1 cellular context compared by ENCODE assay signal in genomic region chr10:70404036-70404905, GRCh38.
TF ChIP-seq lines count a peak whose summit lies in the region.

Gene EIF4EBP2, plus strand, starts transcription at chr10:70404145. Its CDS starts 257 bp downstream, at chr10:70404402.

TF ChIP-seq in GM12878, 131 proteins besides CTCF, POLR2A, EP300 and RAD21 (continued from another document):
- TF ChIP-seq, protein P1, sequence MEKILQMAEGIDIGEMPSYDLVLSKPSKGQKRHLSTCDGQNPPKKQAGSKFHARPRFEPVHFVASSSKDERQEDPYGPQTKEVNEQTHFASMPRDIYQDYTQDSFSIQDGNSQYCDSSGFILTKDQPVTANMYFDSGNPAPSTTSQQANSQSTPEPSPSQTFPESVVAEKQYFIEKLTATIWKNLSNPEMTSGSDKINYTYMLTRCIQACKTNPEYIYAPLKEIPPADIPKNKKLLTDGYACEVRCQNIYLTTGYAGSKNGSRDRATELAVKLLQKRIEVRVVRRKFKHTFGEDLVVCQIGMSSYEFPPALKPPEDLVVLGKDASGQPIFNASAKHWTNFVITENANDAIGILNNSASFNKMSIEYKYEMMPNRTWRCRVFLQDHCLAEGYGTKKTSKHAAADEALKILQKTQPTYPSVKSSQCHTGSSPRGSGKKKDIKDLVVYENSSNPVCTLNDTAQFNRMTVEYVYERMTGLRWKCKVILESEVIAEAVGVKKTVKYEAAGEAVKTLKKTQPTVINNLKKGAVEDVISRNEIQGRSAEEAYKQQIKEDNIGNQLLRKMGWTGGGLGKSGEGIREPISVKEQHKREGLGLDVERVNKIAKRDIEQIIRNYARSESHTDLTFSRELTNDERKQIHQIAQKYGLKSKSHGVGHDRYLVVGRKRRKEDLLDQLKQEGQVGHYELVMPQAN (conservative IDR thresholded peaks at IDR 0.05): peak; percentile 79
- peak; percentile 76 for TF ChIP-seq IKZF1 (conservative IDR thresholded peaks at IDR 0.05)
- TF ChIP-seq SP1 (IDR thresholded peaks at IDR 0.05; ENCODE audit: low read depth, low read length): peak; percentile 43
- TF ChIP-seq TAF1 (IDR thresholded peaks at IDR 0.05; ENCODE audit: borderline replicate concordance, low read depth, low read length): peak; percentile 96
- no peak for TF ChIP-seq CBX5 (IDR thresholded peaks at IDR 0.05; ENCODE audit: low read depth)
- peak; percentile 42 for TF ChIP-seq HDAC6 (IDR thresholded peaks at IDR 0.05; ENCODE audit: unreplicated experiment)
- TF ChIP-seq GABPA (IDR thresholded peaks at IDR 0.05; ENCODE audit: low read depth): peak; percentile 78
- peak; percentile 91 for TF ChIP-seq SMAD5 (IDR thresholded peaks at IDR 0.05; ENCODE audit: low read depth)
- TF ChIP-seq, protein P2, sequence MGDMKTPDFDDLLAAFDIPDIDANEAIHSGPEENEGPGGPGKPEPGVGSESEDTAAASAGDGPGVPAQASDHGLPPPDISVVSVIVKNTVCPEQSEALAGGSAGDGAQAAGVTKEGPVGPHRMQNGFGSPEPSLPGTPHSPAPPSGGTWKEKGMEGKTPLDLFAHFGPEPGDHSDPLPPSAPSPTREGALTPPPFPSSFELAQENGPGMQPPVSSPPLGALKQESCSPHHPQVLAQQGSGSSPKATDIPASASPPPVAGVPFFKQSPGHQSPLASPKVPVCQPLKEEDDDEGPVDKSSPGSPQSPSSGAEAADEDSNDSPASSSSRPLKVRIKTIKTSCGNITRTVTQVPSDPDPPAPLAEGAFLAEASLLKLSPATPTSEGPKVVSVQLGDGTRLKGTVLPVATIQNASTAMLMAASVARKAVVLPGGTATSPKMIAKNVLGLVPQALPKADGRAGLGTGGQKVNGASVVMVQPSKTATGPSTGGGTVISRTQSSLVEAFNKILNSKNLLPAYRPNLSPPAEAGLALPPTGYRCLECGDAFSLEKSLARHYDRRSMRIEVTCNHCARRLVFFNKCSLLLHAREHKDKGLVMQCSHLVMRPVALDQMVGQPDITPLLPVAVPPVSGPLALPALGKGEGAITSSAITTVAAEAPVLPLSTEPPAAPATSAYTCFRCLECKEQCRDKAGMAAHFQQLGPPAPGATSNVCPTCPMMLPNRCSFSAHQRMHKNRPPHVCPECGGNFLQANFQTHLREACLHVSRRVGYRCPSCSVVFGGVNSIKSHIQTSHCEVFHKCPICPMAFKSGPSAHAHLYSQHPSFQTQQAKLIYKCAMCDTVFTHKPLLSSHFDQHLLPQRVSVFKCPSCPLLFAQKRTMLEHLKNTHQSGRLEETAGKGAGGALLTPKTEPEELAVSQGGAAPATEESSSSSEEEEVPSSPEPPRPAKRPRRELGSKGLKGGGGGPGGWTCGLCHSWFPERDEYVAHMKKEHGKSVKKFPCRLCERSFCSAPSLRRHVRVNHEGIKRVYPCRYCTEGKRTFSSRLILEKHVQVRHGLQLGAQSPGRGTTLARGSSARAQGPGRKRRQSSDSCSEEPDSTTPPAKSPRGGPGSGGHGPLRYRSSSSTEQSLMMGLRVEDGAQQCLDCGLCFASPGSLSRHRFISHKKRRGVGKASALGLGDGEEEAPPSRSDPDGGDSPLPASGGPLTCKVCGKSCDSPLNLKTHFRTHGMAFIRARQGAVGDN (IDR thresholded peaks at IDR 0.05): peak; percentile 83
- peak; percentile 55; the same call in 1 of the 2 replicates for TF ChIP-seq NR2F1 (conservative IDR thresholded peaks at IDR 0.05)
- TF ChIP-seq RB1 (IDR thresholded peaks at IDR 0.05; ENCODE audit: borderline replicate concordance): peak; percentile 43; the same call in 1 of the 2 replicates
- peak; percentile 93; the same call in 1 of the 2 replicates for TF ChIP-seq LARP7 (IDR thresholded peaks at IDR 0.05)
- peak; percentile 61; the same call in 1 of the 2 replicates for TF ChIP-seq ELK1 (IDR thresholded peaks at IDR 0.05; ENCODE audit: low read depth, low read length)
- TF ChIP-seq ZBTB40 (IDR thresholded peaks at IDR 0.05; ENCODE audit: borderline replicate concordance): peak; percentile 66; the same call in 1 of the 2 replicates
- TF ChIP-seq KAT2A (conservative IDR thresholded peaks at IDR 0.05; ENCODE audit: control insufficient read depth, low read depth, low read length): no peak
- TF ChIP-seq POLR2AphosphoS5 (IDR thresholded peaks at IDR 0.05; ENCODE audit: low read length): peak; percentile 89
- TF ChIP-seq ZNF217 (IDR thresholded peaks at IDR 0.05): peak; percentile 40; the same call in 1 of the 2 replicates
- 0 out of 2 replicates have a peak, but pooled peaks have one; percentile 31 for TF ChIP-seq PAX5 (IDR thresholded peaks at IDR 0.05; ENCODE audit: borderline replicate concordance, low read depth, low read length)
- peak; percentile 55; the same call in 1 of the 2 replicates for TF ChIP-seq PKNOX1 (IDR thresholded peaks at IDR 0.05)
- peak; percentile 36; the same call in 1 of the 2 replicates for TF ChIP-seq TCF12 (IDR thresholded peaks at IDR 0.05; ENCODE audit: low read depth, low read length)
- TF ChIP-seq NR2C1 (IDR thresholded peaks at IDR 0.05): no peak
- TF ChIP-seq ZBED1 (IDR thresholded peaks at IDR 0.05; ENCODE audit: borderline replicate concordance): 0 out of 2 replicates have a peak, but pooled peaks have one; percentile 5
